ENCODE assay signal across 14 cellular contexts in genomic region chr20:61520761-61521460, GRCh38.
DNase-seq lines count a peak whose midpoint lies in the region; ATAC-seq, FAIRE-seq and TF ChIP-seq lines count a peak whose summit lies in the region.
"Had no signal": no experiment of that assay in that cellular context is flagged by ENCODE, and none has a peak within 500 bp of the region (broad histone marks: within the 10 kb centered on the region; RNA-seq: fewer than 3 reads in every experiment).

No MANE protein-coding gene starts in this region.

- no peak for TF ChIP-seq POLR2A in HepG2 (IDR thresholded peaks at IDR 0.05; ENCODE audit: insufficient read depth in 1 of 2, low read depth in 2 of 2, low read length in 2 of 2)
- no peak for TF ChIP-seq POLR2A in GM12892 (IDR thresholded peaks at IDR 0.05; ENCODE audit: low read depth, low read length)
- TF ChIP-seq POLR2A in testis (IDR thresholded peaks at IDR 0.05), result no peak

- no peaks in the 10 kb centered on the region for H4K20me1 ChIP-seq in HepG2 (ENCODE audit: insufficient read depth, low read length)

- no peak overlapping the region for H2AFZ ChIP-seq in HepG2 (ENCODE audit: low read length)

- H3K79me2 ChIP-seq in HepG2 (ENCODE audit: insufficient read depth, low read length), result no peaks in the 10 kb centered on the region

- no peak overlapping the region for H3K9ac ChIP-seq in HepG2 (ENCODE audit: insufficient read depth, low read depth, low read length)

- TF ChIP-seq EP300 in HepG2 (IDR thresholded peaks at IDR 0.05; ENCODE audit: low read depth in 2 of 2, low read length in 2 of 2), result no peak
- TF ChIP-seq EP300 in HepG2 (CRISPR knock-in tag; IDR thresholded peaks at IDR 0.05; ENCODE audit: borderline replicate concordance), result no peak

- FAIRE-seq in HTR-8/SVneo (lab: Jason Lieb, UNC), result peak; percentile 90
- no peak for FAIRE-seq in HepG2 (lab: Jason Lieb, UNC)
- no peak for FAIRE-seq in GM12892 (lab: Jason Lieb, UNC)

- DNase-seq in AG08395 (ENCODE audit: low spot score) (peak; percentile 77), HTR-8/SVneo (ENCODE audit: insufficient read length, low spot score) (peak; percentile 66), astrocyte of the hippocampus (ENCODE audit: low read depth, low spot score) (peak; percentile 85), HepG2 (ENCODE audit: low spot score) (no peak), GM12892 (ENCODE audit: insufficient read length) (no peak), testis (no peak), DMS 273 (lab: John Stamatoyannopoulos, UW; ENCODE audit: unreplicated experiment) (no peak)
- DNase-seq: activated CD4-positive, CD25-positive, alpha-beta regulatory T cell; activated T-cell treated with anti-CD3 and anti-CD28 coated beads, Interleukin-2, amount 50 U/mL, for 24 hours; AML-193; NCI-H187 treated with DMSO at 0.1 percent for 48 hours; NCI-H82 had no signal

- H3K27ac ChIP-seq in HepG2 (ENCODE audit: extremely low read length, insufficient read depth, low read length), result no peak overlapping the region
- H3K27ac ChIP-seq in testis, result no peak overlapping the region
- H3K27ac ChIP-seq: SK-N-MC had no signal

- no TSS peak for BruUV-seq in HepG2 (replicated peaks; lab: Mats Ljungman, UMichigan)

- no peaks in the 10 kb centered on the region for H3K36me3 ChIP-seq in HepG2 (replicated peaks in 1 of 2; ENCODE audit: control insufficient read depth in 1 of 2, insufficient read depth in 2 of 2, low read length in 2 of 2)
- no peaks in the 10 kb centered on the region for H3K36me3 ChIP-seq in testis (ENCODE audit: low read depth, missing control alignments)

- H3K27me3 ChIP-seq in HepG2 (ENCODE audit: control insufficient read depth in 1 of 2, insufficient read depth in 2 of 2, low read length in 2 of 2) (peaks cover 11 to 81% of the 10 kb centered on the region in 2 experiments; a peak in 4 of 5 replicates), testis (no peaks in the 10 kb centered on the region)

- 21% methylated on average over 16 of the region's 16 CpGs for WGBS in HepG2 (ENCODE audit: low lambda C conversion rate)
- 66 to 76% methylated on average over 10 to 16 of the region's 16 CpGs for WGBS in testis, 2 donors

- intact Hi-C loops in HepG2 (cut with micrococcal nuclease; ENCODE audit: unreplicated experiment) (no loop called here), testis (cut with DNase I; ENCODE audit: low total_unique reads) (no loop called here)

- no peak overlapping the region for H3K4me2 ChIP-seq in HepG2 (ENCODE audit: low read depth, low read length)

- CTCF ChIA-PET in HepG2 (lab: Yijun Ruan, JAX; ENCODE audit: low intra/inter-chr PET ratio, low total read pairs), result no interaction called here

- TF ChIP-seq RAD21 in HepG2 (CRISPR knock-in tag; IDR thresholded peaks at IDR 0.05), result no peak

- ATAC-seq in HepG2, result no peak
- no peak for ATAC-seq in GM21515 (IDR thresholded peaks at IDR 0.05; ENCODE audit: unreplicated experiment)

- H3K9me3 ChIP-seq in HepG2 (ENCODE audit: low read length) (no peaks in the 10 kb centered on the region), testis (no peaks in the 10 kb centered on the region)

- H3K4me3 ChIP-seq in HepG2 (replicated peaks in 1 of 3; ENCODE audit: insufficient read depth in 1 of 3, low read depth in 2 of 3, low read length in 3 of 3) (no peak overlapping the region), testis (no peak overlapping the region)
- H3K4me3 ChIP-seq: SK-N-MC had no signal

- H3K4me1 ChIP-seq in HepG2 (ENCODE audit: insufficient read depth, low read length) (no peaks in the 10 kb centered on the region), testis (no peaks in the 10 kb centered on the region)

- POLR2A ChIA-PET in HepG2 (lab: Yijun Ruan, JAX), result no interaction called here

- TF ChIP-seq CTCF in HepG2 (CRISPR knock-in tag; IDR thresholded peaks at IDR 0.05) (no peak), testis (IDR thresholded peaks at IDR 0.05) (no peak)

- in situ Hi-C loops in HepG2 (cut with HindIII; ENCODE audit: extremely low pct_ligation_motif_present, low pct_unique_long_range_greater_than_20kb), result no loop called here

TF ChIP-seq in HepG2, 621 proteins besides CTCF, POLR2A, EP300 and RAD21:
- TF ChIP-seq BHLHE40 (IDR thresholded peaks at IDR 0.05; ENCODE audit: low read length), result peak; percentile 50
- no peak for TF ChIP-seq BCL6 (CRISPR knock-in tag; IDR thresholded peaks at IDR 0.05)
- no peak for TF ChIP-seq ZNF557 (CRISPR knock-in tag; IDR thresholded peaks at IDR 0.05)
TF ChIP-seq in HepG2: peak in this region for 1.

Comparison
In these comparisons a context has a peak if more than half of its experiments do, and no peak if none do; other contexts are left out.
1. DNase-seq: peak in AG08395 (single experiment), HTR-8/SVneo (single experiment) and astrocyte of the hippocampus (single experiment); none in HepG2 (single experiment), GM12892 (single experiment), testis (single experiment) and DMS 273 (single experiment).